8 cellular contexts compared by ENCODE assay signal in genomic region chr12:31518680-31519227, GRCh38.
A peak's percentile ranks its signal among the peaks of the same experiment; 100 is the strongest.
DNase-seq lines count a peak whose midpoint lies in the region; TF ChIP-seq lines count a peak whose summit lies in the region.

No MANE protein-coding gene starts in this region.

- H2AFZ ChIP-seq in GM23248 (peak overlapping the region; percentile 27; the same call in 1 of the 2 replicates), osteoblast (ENCODE audit: low read length) (no peak overlapping the region)

- in situ Hi-C loops in GM23248 (cut with MboI): no loop called here

- H3K27ac ChIP-seq in GM23248 (peak overlapping the region; percentile 97), osteoblast (ENCODE audit: low read depth, low read length) (peak overlapping the region; percentile 97)

- peaks cover 38% of the 10 kb centered on the region for H3F3A ChIP-seq in GM23248 (ENCODE audit: insufficient read depth)

- H3K27me3 ChIP-seq in GM23248 (replicated peaks; ENCODE audit: insufficient read depth) (no peaks in the 10 kb centered on the region), osteoblast (ENCODE audit: insufficient read depth, low read length) (no peaks in the 10 kb centered on the region)

- H3K4me3 ChIP-seq in GM23248: peak overlapping the region; percentile 42
- no peak overlapping the region for H3K4me3 ChIP-seq in epithelial cell of proximal tubule (ENCODE audit: low read depth, low read length)
- no peak overlapping the region for H3K4me3 ChIP-seq in osteoblast (ENCODE audit: insufficient read depth, low read length)

- WGBS in GM23248 (ENCODE audit: low coverage in 1 of 2, low lambda C conversion rate in 2 of 2, missing lambda C conversion rate in 2 of 2), 2 experiments: 0% methylated on average over 4 of the region's 4 CpGs

- H3K9ac ChIP-seq in GM23248: peak overlapping the region; percentile 78

- H3K36me3 ChIP-seq in GM23248 (ENCODE audit: low read depth): no peaks in the 10 kb centered on the region
- no peaks in the 10 kb centered on the region for H3K36me3 ChIP-seq in osteoblast (ENCODE audit: insufficient read depth, low read length)

- H3K4me2 ChIP-seq in GM23248 (ENCODE audit: unreplicated experiment): peak overlapping the region; percentile 66
- H3K4me2 ChIP-seq in osteoblast (ENCODE audit: insufficient read depth, low read length): peak overlapping the region; percentile 58

- H3K79me2 ChIP-seq in GM23248 (ENCODE audit: insufficient read depth) (peaks cover 79% of the 10 kb centered on the region), osteoblast (ENCODE audit: insufficient read depth, low read length) (peaks cover 45% of the 10 kb centered on the region)

- H4K20me1 ChIP-seq in GM23248 (ENCODE audit: insufficient read depth) (no peaks in the 10 kb centered on the region), osteoblast (ENCODE audit: insufficient read depth, low read length) (no peaks in the 10 kb centered on the region)

- no peaks in the 10 kb centered on the region for H3K9me2 ChIP-seq in GM23248 (ENCODE audit: insufficient read depth)

- H3K4me1 ChIP-seq in GM23248 (ENCODE audit: insufficient read depth) (peaks cover 39% of the 10 kb centered on the region), osteoblast (ENCODE audit: insufficient read depth, low read length) (peaks cover 41% of the 10 kb centered on the region)

- DNase-seq in GM23248: peak; percentile 99
- DNase-seq in NCI-H748 (lab: John Stamatoyannopoulos, UW; ENCODE audit: unreplicated experiment): peak; percentile 89
- DNase-seq in epithelial cell of proximal tubule (ENCODE audit: low read depth): peak; percentile 87
- DNase-seq in osteoblast (ENCODE audit: insufficient read length, low spot score, missing footprints): peak; percentile 87
- no peak for DNase-seq in NCI-H2029 (lab: John Stamatoyannopoulos, UW)
- DNase-seq in effector CD4-positive, alpha-beta T cell: no peak
- DNase-seq in activated CD8-positive, alpha-beta memory T cell treated with anti-CD3 and anti-CD28 coated beads, Interleukin-2, amount 50 U/mL, for 4 hours: no peak
- no peak for DNase-seq in activated CD4-positive, alpha-beta T cell treated with anti-CD3 and anti-CD28 coated beads for 4 hours

- no peaks in the 10 kb centered on the region for H3K9me3 ChIP-seq in GM23248 (ENCODE audit: low read depth)
- H3K9me3 ChIP-seq in osteoblast (ENCODE audit: low read depth, low read length): no peaks in the 10 kb centered on the region

- no peak for TF ChIP-seq CTCF in epithelial cell of proximal tubule (conservative IDR thresholded peaks at IDR 0.05; ENCODE audit: low read depth, low read length)
- no peak for TF ChIP-seq CTCF in osteoblast (IDR thresholded peaks at IDR 0.05; ENCODE audit: extremely low read depth, low read depth, low read length)

Comparison
In these comparisons a context has a peak if more than half of its experiments do, and no peak if none do; other contexts are left out.
1. DNase-seq: peak in GM23248 (single experiment), NCI-H748 (single experiment), epithelial cell of proximal tubule (single experiment) and osteoblast (single experiment); none in NCI-H2029 (single experiment), effector CD4-positive, alpha-beta T cell (single experiment), activated CD8-positive, alpha-beta memory T cell treated with anti-CD3 and anti-CD28 coated beads, Interleukin-2, amount 50 U/mL, for 4 hours (single experiment) and activated CD4-positive, alpha-beta T cell treated with anti-CD3 and anti-CD28 coated beads for 4 hours (0 of 2).